1 cellular context compared by ENCODE assay signal in the genomic region with DNA sequence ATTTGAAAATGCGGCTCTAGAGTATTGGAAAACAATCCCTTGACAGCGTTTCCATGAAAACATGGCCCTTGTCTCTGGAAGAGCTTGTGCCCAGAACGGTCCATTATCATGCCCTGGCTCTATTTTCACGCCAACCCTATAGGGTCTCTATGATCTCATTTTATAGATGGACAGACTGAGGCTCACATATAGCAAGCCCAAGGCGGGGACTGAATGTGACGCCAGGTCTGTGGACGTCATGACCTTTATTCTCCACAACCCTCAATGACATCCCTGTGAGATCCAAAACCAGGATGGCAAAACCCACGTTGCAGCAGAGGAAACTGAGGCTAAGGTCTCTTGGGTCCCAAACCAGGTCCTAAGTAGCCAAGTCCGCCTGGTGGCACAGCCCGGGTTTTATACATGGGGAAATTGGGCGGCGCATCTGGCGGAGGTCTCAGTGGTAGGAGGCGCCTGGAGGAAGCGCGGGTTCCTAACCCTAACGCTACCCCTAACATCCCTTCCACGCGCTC.
TF ChIP-seq lines count a peak whose summit lies in the region.

No MANE protein-coding gene starts in this region.

TF ChIP-seq in endothelial cell of umbilical vein, 7 proteins besides CTCF, POLR2A, EP300 and RAD21:
- TF ChIP-seq MAX (IDR thresholded peaks at IDR 0.05; ENCODE audit: insufficient read depth, insufficient read length) (no peak), GATA2 (IDR thresholded peaks at IDR 0.05; ENCODE audit: insufficient read depth, insufficient read length, low read depth, low read length) (no peak), POLR2AphosphoS5 (IDR thresholded peaks at IDR 0.05; ENCODE audit: insufficient read depth, low read depth, low read length) (no peak), EZH2 (IDR thresholded peaks at IDR 0.05; ENCODE audit: borderline replicate concordance, low read depth, low read length, severe bottlenecking) (no peak), MYC (IDR thresholded peaks at IDR 0.05; ENCODE audit: low read depth, low read length) (no peak), JUN (IDR thresholded peaks at IDR 0.05; ENCODE audit: borderline replicate concordance, insufficient read depth, insufficient read length, low read depth) (no peak), FOS (IDR thresholded peaks at IDR 0.05; ENCODE audit: borderline replicate concordance, insufficient read depth, low read length) (no peak)
